ENCODE assay signal across 25 cellular contexts in the genomic region with DNA sequence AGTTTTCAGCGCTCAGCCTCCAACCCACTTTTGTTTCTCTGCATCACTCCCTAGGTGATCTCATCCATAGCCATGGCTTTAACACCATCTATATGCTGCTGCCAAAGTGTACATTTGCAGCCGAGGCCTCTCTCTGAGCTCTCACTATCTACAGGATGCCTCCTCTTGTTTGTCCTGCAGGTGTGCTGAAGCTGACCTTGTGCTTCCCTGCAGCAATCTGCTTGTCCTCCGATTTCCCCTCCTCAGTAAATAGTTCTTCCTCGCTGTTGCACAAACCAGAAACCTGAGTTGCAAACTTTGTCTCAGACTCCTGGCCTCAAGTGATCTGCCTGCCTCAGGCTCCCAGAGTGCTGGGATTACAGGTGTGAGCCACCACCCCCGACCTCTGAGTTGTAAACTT.
"Had no signal": no experiment of that assay in that cellular context is flagged by ENCODE, and none has a peak within 500 bp of the region (broad histone marks: within the 10 kb centered on the region; RNA-seq: fewer than 3 reads in every experiment).

No MANE protein-coding gene starts in this region.

- DNase-seq: colonic mucosa; dermis blood vessel endothelial cell; effector memory CD8-positive, alpha-beta T cell; hypothalamus; immature natural killer cell; islet precursor cell; kidney glomerular epithelial cell; left colon; left ventricle myocardium superior; natural killer cell; occipital lobe; ovary; posterior cingulate gyrus; psoas muscle; right cardiac atrium; spleen; stimulated activated CD4-positive, alpha-beta T cell treated with anti-CD3 and anti-CD28 coated beads, Interleukin-4, amount 100 ng/mL, for 4 hours; stimulated activated naive CD8-positive, alpha-beta T cell treated with anti-CD3 and anti-CD28 coated beads, Interleukin-15, Interleukin-2, amounts not matched to agents 100 U/mL and 50 U/mL, for 24 hours; substantia nigra; testis; tibial artery had no signal

- H3K4me3 ChIP-seq: colonic mucosa, lung, ovary, psoas muscle, skin epidermis, spleen, testis, tibial artery had no signal

- H3K4me1 ChIP-seq: colonic mucosa had no signal

- H3K9me3 ChIP-seq: colonic mucosa, ovary, psoas muscle, spleen, testis, tibial artery had no signal

- H3K27ac ChIP-seq: colonic mucosa, ovary, psoas muscle, testis, tibial artery had no signal

- ATAC-seq: effector memory CD8-positive, alpha-beta T cell; left colon; left ventricle myocardium superior; natural killer cell; psoas muscle; right cardiac atrium; stimulated activated memory B cell treated with anti-CD40 and anti-IgM and Interleukin-4, amounts not matched to agents 10 μg/mL and 1 μg/mL and 100 μg/mL, for 72 hours; stimulated activated naive CD8-positive, alpha-beta T cell treated with anti-CD3 and anti-CD28 coated beads, Interleukin-15, Interleukin-2, amounts not matched to agents 100 U/mL and 50 U/mL, for 24 hours had no signal

- FAIRE-seq: frontal cortex had no signal

- H3K36me3 ChIP-seq: colonic mucosa, ovary, spleen, tibial artery had no signal

- H3K27me3 ChIP-seq: colonic mucosa, ovary, spleen, testis had no signal
